ENCODE assay signal across 1 cellular context in the genomic region with DNA sequence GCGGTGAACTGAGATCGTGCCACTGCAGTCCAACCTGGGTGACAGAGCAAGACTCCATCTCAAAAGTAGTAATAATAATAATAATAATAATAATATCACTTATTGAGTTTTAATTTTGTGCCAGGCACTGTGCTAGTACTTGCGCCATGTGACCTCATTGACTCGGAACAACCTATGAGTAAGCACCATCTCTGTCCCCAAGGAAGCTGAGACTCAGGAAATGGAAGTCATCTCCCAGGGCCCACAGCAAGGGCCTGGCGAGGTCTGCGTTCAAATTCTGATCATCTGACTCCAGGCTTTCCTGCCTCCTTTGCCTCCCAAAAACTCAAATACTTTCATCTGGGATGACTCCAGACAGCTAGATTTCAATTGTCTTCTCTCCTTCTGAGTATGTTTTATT.
TF ChIP-seq lines count a peak whose summit lies in the region.

No MANE protein-coding gene starts in this region.

TF ChIP-seq in IMR-90, 13 proteins besides CTCF, POLR2A, EP300 and RAD21:
- TF ChIP-seq SMC3 (IDR thresholded peaks at IDR 0.05; ENCODE audit: low read depth, low read length) (no peak), RCOR1 (IDR thresholded peaks at IDR 0.05; ENCODE audit: insufficient replicate concordance, low read length) (no peak)
- TF ChIP-seq, protein P1, sequence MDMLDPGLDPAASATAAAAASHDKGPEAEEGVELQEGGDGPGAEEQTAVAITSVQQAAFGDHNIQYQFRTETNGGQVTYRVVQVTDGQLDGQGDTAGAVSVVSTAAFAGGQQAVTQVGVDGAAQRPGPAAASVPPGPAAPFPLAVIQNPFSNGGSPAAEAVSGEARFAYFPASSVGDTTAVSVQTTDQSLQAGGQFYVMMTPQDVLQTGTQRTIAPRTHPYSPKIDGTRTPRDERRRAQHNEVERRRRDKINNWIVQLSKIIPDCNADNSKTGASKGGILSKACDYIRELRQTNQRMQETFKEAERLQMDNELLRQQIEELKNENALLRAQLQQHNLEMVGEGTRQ (IDR thresholded peaks at IDR 0.05; ENCODE audit: low read depth, low read length): peak; percentile 50; the same call in 1 of the 2 replicates
TF ChIP-seq in IMR-90: peak in this region for 1.
